In genomic region chr7:119175916-119176627, GRCh38 we compare ENCODE assay signal across 8 cellular contexts.
DNase-seq lines count a peak whose midpoint lies in the region; ATAC-seq, FAIRE-seq and TF ChIP-seq lines count a peak whose summit lies in the region.

No MANE protein-coding gene starts in this region.

- H3K4me1 ChIP-seq in SK-N-SH (ENCODE audit: control insufficient read depth in 1 of 2, insufficient read depth in 2 of 2, low read depth in 1 of 2, low read length in 1 of 2) (peaks cover 0 to 3% of the 10 kb centered on the region in 2 experiments; a peak in 2 of 4 replicates), fibroblast of lung (ENCODE audit: control insufficient read depth, extremely low read depth, insufficient read depth, low read length) (no peaks in the 10 kb centered on the region), pancreas (no peaks in the 10 kb centered on the region)

- H3K27me3 ChIP-seq in SK-N-SH (ENCODE audit: insufficient read depth) (no peaks in the 10 kb centered on the region), fibroblast of lung (ENCODE audit: control insufficient read depth, insufficient read depth, low read length) (no peaks in the 10 kb centered on the region), pancreas (no peaks in the 10 kb centered on the region)

- FAIRE-seq in pancreas (lab: Jason Lieb, UNC): no peak

- peak; percentile 90 for TF ChIP-seq RAD21 in SK-N-SH (IDR thresholded peaks at IDR 0.05; ENCODE audit: low read length)

- CTCF ChIA-PET in SK-N-SH (lab: Yijun Ruan, JAX): interaction anchor here (0.6 to 4.0 kb wide), 82 partner anchors 9 to 970 kb away, joined by 3 to 88 read pairs (median 4); no protein-coding TSS in a partner anchor

- H3K4me3 ChIP-seq in SK-N-SH (ENCODE audit: low read depth in 2 of 2, low read length in 1 of 2) (no peak overlapping the region; a peak in 1 of 4 replicates), fibroblast of lung (replicated peaks in 1 of 4; ENCODE audit: control extremely low read depth in 1 of 4, insufficient read depth in 1 of 4, low read depth in 3 of 4, low read length in 4 of 4) (no peak overlapping the region), pancreas (no peak overlapping the region)

- TF ChIP-seq CTCF in SK-N-SH (IDR thresholded peaks at IDR 0.05) (peak; percentile 99), fibroblast of lung (conservative IDR thresholded peaks at IDR 0.05 in 1 of 2, IDR thresholded peaks at IDR 0.05 in 1 of 2; ENCODE audit: low read depth in 1 of 2, low read length in 2 of 2) (peak; percentile 40 to 86), pancreas (IDR thresholded peaks at IDR 0.05) (peak; percentile 23 to 58 (median 50))

- intact Hi-C loops in pancreas (cut with DNase I): no loop called here

- no peaks in the 10 kb centered on the region for H3K9me2 ChIP-seq in SK-N-SH

- peak; percentile 73 for ATAC-seq in HG02642 (IDR thresholded peaks at IDR 0.05; ENCODE audit: poor library complexity, unreplicated experiment)
- ATAC-seq in pancreas: peak in 3 of 4 donors; percentile 35 to 51 (median 36)

- no peaks in the 10 kb centered on the region for H3F3A ChIP-seq in SK-N-SH (replicated peaks; ENCODE audit: insufficient read depth)

- DNase-seq in stimulated activated CD4-positive, alpha-beta T cell treated with anti-CD3 and anti-CD28 coated beads, Interleukin-2, amount 100 ng/mL, for 48 hours: peak; percentile 13 to 21
- no peak for DNase-seq in stimulated activated CD4-positive, alpha-beta T cell treated with anti-CD3 and anti-CD28 coated beads, Interleukin-4, amount 100 ng/mL, for 1 hour
- DNase-seq in NCI-H1417 treated with DMSO at 0.1 percent for 48 hours (lab: John Stamatoyannopoulos, UW) (peak; percentile 38), SK-N-SH (peak; percentile 26), fibroblast of lung (ENCODE audit: low read depth in 2 of 2) (peak; percentile 54 to 82), pancreas (peak in 3 of 6 donors; percentile 15 to 31 (median 21))
- DNase-seq in activated CD8-positive, alpha-beta memory T cell treated with anti-CD3 and anti-CD28 coated beads, Interleukin-2, amount 50 U/mL, for 48 hours: no peak

- no peak for TF ChIP-seq EP300 in SK-N-SH (IDR thresholded peaks at IDR 0.05; ENCODE audit: borderline replicate concordance in 1 of 2, low read depth in 1 of 2, low read length in 1 of 2)

- WGBS in SK-N-SH (ENCODE audit: low lambda C conversion rate): 3% methylated on average over 6 of the region's 6 CpGs
- WGBS in pancreas, 2 donors: 7 to 13% methylated on average over 6 of the region's 6 CpGs

- H3K4me2 ChIP-seq in SK-N-SH (no peak overlapping the region), fibroblast of lung (ENCODE audit: extremely low read depth, insufficient read depth, low read length) (no peak overlapping the region)

- peak overlapping the region; percentile 50 for H2AFZ ChIP-seq in SK-N-SH (ENCODE audit: low read depth)
- H2AFZ ChIP-seq in fibroblast of lung (ENCODE audit: low read length): no peak overlapping the region

- H3K27ac ChIP-seq in SK-N-SH (ENCODE audit: low read depth in 2 of 2, low read length in 1 of 2) (no peak overlapping the region), fibroblast of lung (ENCODE audit: insufficient read depth, low read length) (no peak overlapping the region), pancreas (no peak overlapping the region)

- H4K20me1 ChIP-seq in SK-N-SH (ENCODE audit: insufficient read depth): no peaks in the 10 kb centered on the region
- H4K20me1 ChIP-seq in fibroblast of lung (ENCODE audit: control insufficient read depth, extremely low read depth, insufficient read depth, low read length): no peaks in the 10 kb centered on the region

- POLR2A ChIA-PET in SK-N-SH (lab: Yijun Ruan, JAX): no interaction called here

- H3K36me3 ChIP-seq in SK-N-SH (replicated peaks in 1 of 2; ENCODE audit: control insufficient read depth in 1 of 2, insufficient read depth in 2 of 2, low read length in 1 of 2): no peaks in the 10 kb centered on the region
- no peaks in the 10 kb centered on the region for H3K36me3 ChIP-seq in fibroblast of lung (ENCODE audit: control insufficient read depth, insufficient read depth, low read length)
- no peaks in the 10 kb centered on the region for H3K36me3 ChIP-seq in pancreas

- H3K9ac ChIP-seq in SK-N-SH (no peak overlapping the region), fibroblast of lung (ENCODE audit: insufficient read depth, low read length) (no peak overlapping the region)

- H3K9me3 ChIP-seq in SK-N-SH: no peaks in the 10 kb centered on the region
- no peaks in the 10 kb centered on the region for H3K9me3 ChIP-seq in fibroblast of lung (ENCODE audit: control insufficient read depth, insufficient read depth, low read depth, low read length)
- H3K9me3 ChIP-seq in pancreas: no peaks in the 10 kb centered on the region

- H3K79me2 ChIP-seq in SK-N-SH (ENCODE audit: insufficient read depth) (no peaks in the 10 kb centered on the region), fibroblast of lung (ENCODE audit: control insufficient read depth, insufficient read depth, low read length) (no peaks in the 10 kb centered on the region)

TF ChIP-seq in SK-N-SH, 30 proteins besides CTCF, POLR2A, EP300 and RAD21:
- TF ChIP-seq MAX (IDR thresholded peaks at IDR 0.05; ENCODE audit: low read depth): no peak
- no peak for TF ChIP-seq ELF1 (IDR thresholded peaks at IDR 0.05)
- TF ChIP-seq SMC3 (IDR thresholded peaks at IDR 0.05; ENCODE audit: low read depth, low read length): peak; percentile 78
- no peak for TF ChIP-seq USF1 (IDR thresholded peaks at IDR 0.05; ENCODE audit: borderline replicate concordance, low read depth)
- no peak for TF ChIP-seq NFIC (IDR thresholded peaks at IDR 0.05; ENCODE audit: borderline replicate concordance)

Comparison
In these comparisons a context has a peak if more than half of its experiments do, and no peak if none do; other contexts are left out.
1. DNase-seq: peak in stimulated activated CD4-positive, alpha-beta T cell treated with anti-CD3 and anti-CD28 coated beads, Interleukin-2, amount 100 ng/mL, for 48 hours (2 of 2), NCI-H1417 treated with DMSO at 0.1 percent for 48 hours (single experiment), SK-N-SH (single experiment) and fibroblast of lung (2 of 2); none in stimulated activated CD4-positive, alpha-beta T cell treated with anti-CD3 and anti-CD28 coated beads, Interleukin-4, amount 100 ng/mL, for 1 hour (single experiment) and activated CD8-positive, alpha-beta memory T cell treated with anti-CD3 and anti-CD28 coated beads, Interleukin-2, amount 50 U/mL, for 48 hours (single experiment).
2. Peak in every context shown above with its lines, with median percentiles within 50 percentile points of each other: CTCF ChIP-seq.